21 cellular contexts compared by ENCODE assay signal in genomic region chr12:105296116-105297095, GRCh38.
"Had no signal": no experiment of that assay in that cellular context is flagged by ENCODE, and none has a peak within 500 bp of the region (broad histone marks: within the 10 kb centered on the region; RNA-seq: fewer than 3 reads in every experiment).

No MANE protein-coding gene starts in this region.

- H3K4me3 ChIP-seq: cardiac muscle cell, gastroesophageal sphincter, heart left ventricle, ovary, right lobe of liver, suprapubic skin, transverse colon, uterus had no signal

- H3K4me1 ChIP-seq: gastroesophageal sphincter, heart left ventricle, transverse colon, uterus had no signal

- H3K36me3 ChIP-seq: cardiac muscle cell, gastroesophageal sphincter, heart left ventricle, ovary, right lobe of liver, suprapubic skin, transverse colon, uterus had no signal

- H3K9me3 ChIP-seq: gastroesophageal sphincter, ovary, right lobe of liver, suprapubic skin, uterus had no signal

- DNase-seq: activated CD4-positive, alpha-beta T cell treated with anti-CD3 and anti-CD28 coated beads, Interleukin-2, amount 50 U/mL, for 4 hours; activated naive CD4-positive, alpha-beta T cell; activated naive CD8-positive, alpha-beta T cell treated with anti-CD3 and anti-CD28 coated beads for 36 hours; amygdala; effector CD8-positive, alpha-beta T cell; heart left ventricle; kidney; nephron progenitor cell; ovary; right lobe of liver; small intestine; stimulated activated CD4-positive, alpha-beta T cell treated with anti-CD3 and anti-CD28 coated beads, Interleukin-15, amount 100 ng/mL, for 24 hours; stimulated activated CD4-positive, alpha-beta T cell treated with anti-CD3 and anti-CD28 coated beads, Interleukin-2, amount 100 ng/mL, for 48 hours; stimulated activated naive CD8-positive, alpha-beta T cell treated with anti-CD3 and anti-CD28 coated beads, Interleukin-15, amount 100 ng/mL, for 72 hours; transverse colon; uterus had no signal

- ATAC-seq: gastroesophageal sphincter; heart left ventricle; left lobe of liver; right lobe of liver; stimulated activated naive CD8-positive, alpha-beta T cell treated with anti-CD3 and anti-CD28 coated beads, Interleukin-15, amount 100 ng/mL, for 72 hours had no signal

- H3K27me3 Mint-ChIP-seq: activated naive CD8-positive, alpha-beta T cell treated with anti-CD3 and anti-CD28 coated beads for 36 hours; dendritic cell treated with granulocyte-macrophage colony-stimulating factor and Interleukin-4, amounts not matched to agents 40 ng/mL and 50 ng/mL, for 4 days; stimulated activated naive CD8-positive, alpha-beta T cell treated with anti-CD3 and anti-CD28 coated beads, Interleukin-15, amount 100 ng/mL, for 72 hours had no signal

- H3K27me3 ChIP-seq: cardiac muscle cell, gastroesophageal sphincter, ovary, right lobe of liver, suprapubic skin, transverse colon, uterus had no signal

- H3K4me3 Mint-ChIP-seq: activated naive CD8-positive, alpha-beta T cell treated with anti-CD3 and anti-CD28 coated beads for 36 hours; dendritic cell treated with granulocyte-macrophage colony-stimulating factor and Interleukin-4, amounts not matched to agents 40 ng/mL and 50 ng/mL, for 4 days; nephron progenitor cell; stimulated activated naive CD8-positive, alpha-beta T cell treated with anti-CD3 and anti-CD28 coated beads, Interleukin-15, amount 100 ng/mL, for 72 hours had no signal

- H3K27ac Mint-ChIP-seq: activated naive CD8-positive, alpha-beta T cell treated with anti-CD3 and anti-CD28 coated beads for 36 hours; dendritic cell treated with granulocyte-macrophage colony-stimulating factor and Interleukin-4, amounts not matched to agents 40 ng/mL and 50 ng/mL, for 4 days; nephron progenitor cell; stimulated activated naive CD8-positive, alpha-beta T cell treated with anti-CD3 and anti-CD28 coated beads, Interleukin-15, amount 100 ng/mL, for 72 hours had no signal

- H3K4me1 Mint-ChIP-seq: activated naive CD8-positive, alpha-beta T cell treated with anti-CD3 and anti-CD28 coated beads for 36 hours; nephron progenitor cell; stimulated activated naive CD8-positive, alpha-beta T cell treated with anti-CD3 and anti-CD28 coated beads, Interleukin-15, amount 100 ng/mL, for 72 hours had no signal

- H3K27ac ChIP-seq: cardiac muscle cell, gastroesophageal sphincter, heart left ventricle, ovary, right lobe of liver, suprapubic skin, transverse colon, uterus had no signal
